Comparison of ENCODE assay signal across 8 cellular contexts in genomic region chr1:226082959-226083302, GRCh38. TPM values are rescaled to one million over a fixed set of nuclear protein-coding genes. Genes with fewer than 3 reads are reported as not detected.
DNase-seq lines count a peak whose midpoint lies in the region; ATAC-seq and TF ChIP-seq lines count a peak whose summit lies in the region.

No MANE protein-coding gene starts in this region.

- H3K27me3 ChIP-seq in SJSA1 (replicated peaks): no peaks in the 10 kb centered on the region
- no peaks in the 10 kb centered on the region for H3K27me3 ChIP-seq in endocrine pancreas (ENCODE audit: control insufficient read depth, insufficient read depth, low read length)
- H3K27me3 ChIP-seq in mononuclear cell (ENCODE audit: insufficient read depth, low read length): no peaks in the 10 kb centered on the region
- no peaks in the 10 kb centered on the region for H3K27me3 ChIP-seq in vagina

- H3K4me3 ChIP-seq in SJSA1 (peak overlapping the region; percentile 53), endocrine pancreas (ENCODE audit: control insufficient read depth, insufficient read depth, low read length) (peak overlapping the region; percentile 34), mononuclear cell (ENCODE audit: low read length) (peak overlapping the region; percentile 50), vagina (peak overlapping the region; percentile 81 to 84)

- ATAC-seq in GM18867 (IDR thresholded peaks at IDR 0.05; ENCODE audit: unreplicated experiment): peak; percentile 21
- ATAC-seq in HG03064 (IDR thresholded peaks at IDR 0.05; ENCODE audit: low read depth, unreplicated experiment): peak; percentile 13

- intact Hi-C loops in vagina (cut with DNase I): loop anchor here (5.0 kb wide), 1 partner anchor 39 kb away; no protein-coding TSS in a partner anchor

- DNase-seq in AG08395 (ENCODE audit: low spot score) (peak; percentile 58), SJSA1 (ENCODE audit: low read depth in 1 of 2, low spot score in 2 of 2) (peak in 1 of 2 experiments; percentile 62), vagina (ENCODE audit: extremely low spot score in 2 of 2) (no peak)
- DNase-seq in activated CD4-positive, alpha-beta T cell treated with anti-CD3 and anti-CD28 coated beads for 1 hour: no peak

- H3K9me3 ChIP-seq in SJSA1 (replicated peaks) (no peaks in the 10 kb centered on the region), endocrine pancreas (ENCODE audit: control insufficient read depth, low read length) (no peaks in the 10 kb centered on the region), mononuclear cell (ENCODE audit: low read depth, low read length) (no peaks in the 10 kb centered on the region), vagina (no peaks in the 10 kb centered on the region)

- no peak for TF ChIP-seq CTCF in vagina (IDR thresholded peaks at IDR 0.05)

- H3K27ac ChIP-seq in SJSA1 (peak overlapping the region; percentile 24), vagina (peak overlapping the region; percentile 70)

- H3K36me3 ChIP-seq in SJSA1 (no peaks in the 10 kb centered on the region), endocrine pancreas (ENCODE audit: control insufficient read depth, insufficient read depth, low read length) (no peaks in the 10 kb centered on the region), vagina (no peaks in the 10 kb centered on the region)

- no peak for TF ChIP-seq POLR2A in vagina (IDR thresholded peaks at IDR 0.05)

- peaks cover 18% of the 10 kb centered on the region for H3K4me1 ChIP-seq in SJSA1 (replicated peaks)
- H3K4me1 ChIP-seq in endocrine pancreas (ENCODE audit: control insufficient read depth, insufficient read depth, low read length): no peaks in the 10 kb centered on the region
- H3K4me1 ChIP-seq in mononuclear cell (ENCODE audit: insufficient read depth, low read length): peaks cover 13% of the 10 kb centered on the region
- H3K4me1 ChIP-seq in vagina: peaks cover 7% of the 10 kb centered on the region

- H3K9ac ChIP-seq in endocrine pancreas (ENCODE audit: control insufficient read depth, insufficient read depth, low read length): peak overlapping the region; percentile 66

RNA-seq across cellular contexts. Expression of gene H3-3A, which starts 20.4 kb away (rescaled TPM):
- total RNA-seq in SJSA1 (2014; rRNA removed; shearing (Covaris generic)): 310 and 399 TPM in 2 replicates
- total RNA-seq in mononuclear cell (399 TPM), vagina (263 TPM)
